In genomic region chr6:79984261-79984660, GRCh38 we compare ENCODE assay signal across 9 cellular contexts. TPM values are rescaled to one million over a fixed set of nuclear protein-coding genes. Genes with fewer than 3 reads are reported as not detected.
DNase-seq lines count a peak whose midpoint lies in the region; ATAC-seq and TF ChIP-seq lines count a peak whose summit lies in the region.
"Had no signal": no experiment of that assay in that cellular context is flagged by ENCODE, and none has a peak within 500 bp of the region (broad histone marks: within the 10 kb centered on the region; RNA-seq: fewer than 3 reads in every experiment).

No MANE protein-coding gene starts in this region.

- H3K9me3 ChIP-seq in suprapubic skin = no peaks in the 10 kb centered on the region

- H3K27me3 Mint-ChIP-seq in activated T-cell treated with anti-CD3 and anti-CD28 coated beads, Interleukin-2, amount 50 U/mL, for 72 hours (ENCODE audit: low read depth) = peaks cover 5% of the 10 kb centered on the region

- H3K4me1 ChIP-seq in suprapubic skin = peaks cover 17% of the 10 kb centered on the region

- H3K36me3 ChIP-seq in brain microvascular endothelial cell (replicated peaks) = no peaks in the 10 kb centered on the region
- H3K36me3 ChIP-seq in suprapubic skin = no peaks in the 10 kb centered on the region

- no peak overlapping the region for H3K4me3 Mint-ChIP-seq in activated T-cell treated with anti-CD3 and anti-CD28 coated beads, Interleukin-2, amount 50 U/mL, for 72 hours

- H3K27ac Mint-ChIP-seq in activated T-cell treated with anti-CD3 and anti-CD28 coated beads, Interleukin-2, amount 50 U/mL, for 72 hours = no peak overlapping the region

- TF ChIP-seq POLR2A in suprapubic skin (IDR thresholded peaks at IDR 0.05) = no peak

- no peaks in the 10 kb centered on the region for H3K36me3 Mint-ChIP-seq in activated T-cell treated with anti-CD3 and anti-CD28 coated beads, Interleukin-2, amount 50 U/mL, for 72 hours (ENCODE audit: insufficient read depth in 2 of 2)

- in situ Hi-C loops in brain microvascular endothelial cell (cut with HindIII; ENCODE audit: low pct_ligation_motif_present, low sequenced_read_pairs) = no loop called here

- H3K27me3 ChIP-seq in brain microvascular endothelial cell (replicated peaks) (no peaks in the 10 kb centered on the region), suprapubic skin (no peaks in the 10 kb centered on the region)

- no peaks in the 10 kb centered on the region for H3K4me1 Mint-ChIP-seq in activated T-cell treated with anti-CD3 and anti-CD28 coated beads, Interleukin-2, amount 50 U/mL, for 72 hours (ENCODE audit: low read depth)

- ATAC-seq in activated T-cell treated with anti-CD3 and anti-CD28 coated beads, Interleukin-2, amount 50 U/mL, for 72 hours (replicated peaks in 1 of 2) = peak; percentile 45 to 50
- ATAC-seq in HG03565 (IDR thresholded peaks at IDR 0.05; ENCODE audit: unreplicated experiment) (peak; percentile 58), HG03097 (IDR thresholded peaks at IDR 0.05; ENCODE audit: low FRiP score, unreplicated experiment) (no peak)

- WGBS in suprapubic skin = 24% methylated on average over 2 of the region's 2 CpGs

- no peaks in the 10 kb centered on the region for H3K9me3 Mint-ChIP-seq in activated T-cell treated with anti-CD3 and anti-CD28 coated beads, Interleukin-2, amount 50 U/mL, for 72 hours

- no peak for TF ChIP-seq EP300 in suprapubic skin (IDR thresholded peaks at IDR 0.05)

- no peak overlapping the region for H3K4me3 ChIP-seq in brain microvascular endothelial cell (ENCODE audit: low read depth, low read length)
- no peak overlapping the region for H3K4me3 ChIP-seq in suprapubic skin

- DNase-seq in activated T-cell treated with anti-CD3 and anti-CD28 coated beads, Interleukin-2, amount 50 U/mL, for 72 hours = peak in 1 of 2 donors; percentile 6
- DNase-seq in activated T-cell treated with anti-CD3 and anti-CD28 coated beads for 4 hours (no peak), brain microvascular endothelial cell (no peak), suprapubic skin (ENCODE audit: low spot score in 2 of 2) (no peak), NCI-H1105 (lab: John Stamatoyannopoulos, UW) (no peak)
- DNase-seq in stimulated activated CD4-positive, alpha-beta T cell treated with anti-CD3 and anti-CD28 coated beads, Interleukin-12 subunit alpha, Interleukin-12 subunit beta, amount 100 ng/mL, for 4 hours = no peak
- DNase-seq: glutamatergic neuron had no signal

- no peak overlapping the region for H3K27ac ChIP-seq in brain microvascular endothelial cell
- peak overlapping the region; percentile 37 for H3K27ac ChIP-seq in suprapubic skin

- TF ChIP-seq CTCF in brain microvascular endothelial cell (IDR thresholded peaks at IDR 0.05; ENCODE audit: low read depth, low read length, missing control alignments) (peak; percentile 17), suprapubic skin (IDR thresholded peaks at IDR 0.05) (peak in 1 of 2 donors; percentile 26)

RNA-seq across cellular contexts. Expression of gene TTK, which starts 20.2 kb away (rescaled TPM):
- 10 to 100 TPM; 34.8 to 37.9 TPM for total RNA-seq in activated T-cell treated with anti-CD3 and anti-CD28 coated beads, Interleukin-2, amount 50 U/mL, for 72 hours
- 1 to 10 TPM; 2.2 to 6.1 (median 4.3) TPM for total RNA-seq in suprapubic skin

RNA-seq across cellular contexts. Expression of gene ELOVL4, which starts 36.9 kb away (rescaled TPM):
- 1 to 10 TPM; 1.8 to 2.1 TPM for total RNA-seq in activated T-cell treated with anti-CD3 and anti-CD28 coated beads, Interleukin-2, amount 50 U/mL, for 72 hours
- 100 to 1,000 TPM in 1 of 4 donors, 10 to 100 TPM in 2, 1 to 10 TPM in 1; 8.7 to 111 (median 49.8) TPM for total RNA-seq in suprapubic skin

Comparison
In these comparisons a context has a peak if more than half of its experiments do, and no peak if none do; other contexts are left out.
1. RNA of gene TTK, which starts 20.2 kb away (total RNA-seq): 34.8 to 37.9 TPM in activated T-cell treated with anti-CD3 and anti-CD28 coated beads, Interleukin-2, amount 50 U/mL, for 72 hours; 2.2 to 6.1 TPM in suprapubic skin; every median in the first group is over 4 times any median in the second.